14 cellular contexts compared by ENCODE assay signal in genomic region chr1:154170547-154171221, GRCh38. TPM values are rescaled to one million over a fixed set of nuclear protein-coding genes. Genes with fewer than 3 reads are reported as not detected.
DNase-seq lines count a peak whose midpoint lies in the region; ATAC-seq and TF ChIP-seq lines count a peak whose summit lies in the region.
"Had no signal": no experiment of that assay in that cellular context is flagged by ENCODE, and none has a peak within 500 bp of the region (broad histone marks: within the 10 kb centered on the region; RNA-seq: fewer than 3 reads in every experiment).

No MANE protein-coding gene starts in this region.

- ATAC-seq in natural killer cell, result peak in 2 of 3 donors; percentile 33 to 44

- TF ChIP-seq CTCF in natural killer cell (IDR thresholded peaks at IDR 0.05) (no peak), type B pancreatic cell (conservative IDR thresholded peaks at IDR 0.05) (no peak)

- intact Hi-C loops in natural killer cell (cut with micrococcal nuclease), result no loop called here

- H3K4me1 Mint-ChIP-seq in activated naive CD8-positive, alpha-beta T cell treated with anti-CD3 and anti-CD28 coated beads for 36 hours, result peaks cover 48% of the 10 kb centered on the region
- H3K4me1 Mint-ChIP-seq in natural killer cell (peaks cover 37 to 48% of the 10 kb centered on the region in 2 donors), type B pancreatic cell (ENCODE audit: unreplicated experiment) (no peaks in the 10 kb centered on the region)
- H3K4me1 Mint-ChIP-seq: neural progenitor cell had no signal

- H3K27me3 Mint-ChIP-seq in activated naive CD8-positive, alpha-beta T cell treated with anti-CD3 and anti-CD28 coated beads for 36 hours, result no peaks in the 10 kb centered on the region
- H3K27me3 Mint-ChIP-seq in natural killer cell (ENCODE audit: low read depth in 2 of 2), result no peaks in the 10 kb centered on the region
- no peaks in the 10 kb centered on the region for H3K27me3 Mint-ChIP-seq in type B pancreatic cell

- DNase-seq in activated gamma-delta T cell treated with anti-CD3 and anti-CD28 coated beads, Interleukin-2, amount 50 U/mL, for 16 hours (ENCODE audit: low read depth), result peak; percentile 36
- DNase-seq in activated gamma-delta T cell (lab: John Stamatoyannopoulos, UW), result no peak
- peak; percentile 64 for DNase-seq in activated naive CD8-positive, alpha-beta T cell treated with anti-CD3 and anti-CD28 coated beads for 36 hours
- DNase-seq in natural killer cell, result no peak
- no peak for DNase-seq in type B pancreatic cell (ENCODE audit: extremely low spot score, unreplicated experiment)
- no peak for DNase-seq in GM03348 (ENCODE audit: low spot score)
- DNase-seq in amniotic stem cell (lab: John Stamatoyannopoulos, UW), result no peak
- no peak for DNase-seq in NCI-H748 (lab: John Stamatoyannopoulos, UW; ENCODE audit: unreplicated experiment)
- DNase-seq: AML-193, NCI-H226, stomach had no signal

- H3K4me3 Mint-ChIP-seq in activated naive CD8-positive, alpha-beta T cell treated with anti-CD3 and anti-CD28 coated beads for 36 hours, result peak overlapping the region; percentile 15
- H3K4me3 Mint-ChIP-seq in natural killer cell (no peak overlapping the region), type B pancreatic cell (no peak overlapping the region)
- H3K4me3 Mint-ChIP-seq: neural progenitor cell had no signal

- no peaks in the 10 kb centered on the region for H3K9me3 Mint-ChIP-seq in activated naive CD8-positive, alpha-beta T cell treated with anti-CD3 and anti-CD28 coated beads for 36 hours
- H3K9me3 Mint-ChIP-seq in natural killer cell (no peaks in the 10 kb centered on the region), type B pancreatic cell (no peaks in the 10 kb centered on the region)
- H3K9me3 Mint-ChIP-seq: neural progenitor cell had no signal

- peak overlapping the region; percentile 89 for H3K27ac Mint-ChIP-seq in activated naive CD8-positive, alpha-beta T cell treated with anti-CD3 and anti-CD28 coated beads for 36 hours
- H3K27ac Mint-ChIP-seq in natural killer cell (peak overlapping the region; percentile 48 to 79), type B pancreatic cell (peak overlapping the region; percentile 90)
- H3K27ac Mint-ChIP-seq: neural progenitor cell had no signal

- H3K36me3 Mint-ChIP-seq in activated naive CD8-positive, alpha-beta T cell treated with anti-CD3 and anti-CD28 coated beads for 36 hours, result peaks cover 62% of the 10 kb centered on the region
- H3K36me3 Mint-ChIP-seq in natural killer cell (peaks cover 49% of the 10 kb centered on the region), type B pancreatic cell (peaks cover 51% of the 10 kb centered on the region)

RNA-seq across cellular contexts. Expression of gene NUP210L, which starts 15.8 kb away (rescaled TPM):
- under 1 TPM in 1 of 2 experiments, not detected in 1; 0.04 TPM for total RNA-seq in activated naive CD8-positive, alpha-beta T cell treated with anti-CD3 and anti-CD28 coated beads for 36 hours
- total RNA-seq in natural killer cell (under 1 TPM; 0.13 to 0.24 (median 0.18) TPM), type B pancreatic cell (ENCODE audit: low replicate concordance) (0.07 TPM in 1 of 2 replicates, not detected in the other)
- total RNA-seq: cardiac muscle cell had no signal

RNA-seq across cellular contexts. Expression of gene TPM3, which starts 21.2 kb away (rescaled TPM):
- 100 to 1,000 TPM; 725 to 753 TPM for total RNA-seq in activated naive CD8-positive, alpha-beta T cell treated with anti-CD3 and anti-CD28 coated beads for 36 hours
- total RNA-seq in natural killer cell, result 100 to 1,000 TPM; 516 to 622 (median 551) TPM
- 263 and 371 TPM in 2 replicates for total RNA-seq in type B pancreatic cell (ENCODE audit: low replicate concordance)

RNA-seq across cellular contexts. Expression of gene CFAP141, which starts 35.4 kb away (rescaled TPM):
- total RNA-seq in activated naive CD8-positive, alpha-beta T cell treated with anti-CD3 and anti-CD28 coated beads for 36 hours, result not detected
- 1 to 10 TPM in 1 of 3 donors, not detected in 2; 1.2 TPM for total RNA-seq in natural killer cell
- total RNA-seq in type B pancreatic cell (ENCODE audit: low replicate concordance), result not detected in 2 replicates
- total RNA-seq: cardiac muscle cell, H4, stomach had no signal

RNA-seq across cellular contexts. Expression of gene UBAP2L, which starts 50.1 kb away (rescaled TPM):
- 100 to 1,000 TPM; 247 to 266 TPM for total RNA-seq in activated naive CD8-positive, alpha-beta T cell treated with anti-CD3 and anti-CD28 coated beads for 36 hours
- total RNA-seq in natural killer cell, result 100 to 1,000 TPM; 195 to 220 (median 218) TPM
- 188 and 216 TPM in 2 replicates for total RNA-seq in type B pancreatic cell (ENCODE audit: low replicate concordance)

Comparison
In these comparisons a context has a peak if more than half of its experiments do, and no peak if none do; other contexts are left out.
1. DNase-seq: peak in activated gamma-delta T cell treated with anti-CD3 and anti-CD28 coated beads, Interleukin-2, amount 50 U/mL, for 16 hours (single experiment) and activated naive CD8-positive, alpha-beta T cell treated with anti-CD3 and anti-CD28 coated beads for 36 hours (single experiment); none in activated gamma-delta T cell (single experiment), natural killer cell (single experiment), type B pancreatic cell (single experiment), GM03348 (single experiment), amniotic stem cell (single experiment) and NCI-H748 (single experiment).
2. Peak in every context shown above with its lines, with median percentiles within 50 percentile points of each other: H3K27ac Mint-ChIP-seq.